ENCODE assay signal across 10 cellular contexts in genomic region chr13:45512148-45512498, GRCh38. TPM values are rescaled to one million over a fixed set of nuclear protein-coding genes. Genes with fewer than 3 reads are reported as not detected.
DNase-seq lines count a peak whose midpoint lies in the region; ATAC-seq and TF ChIP-seq lines count a peak whose summit lies in the region.
"Had no signal": no experiment of that assay in that cellular context is flagged by ENCODE, and none has a peak within 500 bp of the region (broad histone marks: within the 10 kb centered on the region; RNA-seq: fewer than 3 reads in every experiment).

No MANE protein-coding gene starts in this region.

- no peak overlapping the region for H3K14ac ChIP-seq in H9 (ENCODE audit: insufficient read depth, low read length)

- H3K9me3 Mint-ChIP-seq in activated naive CD4-positive, alpha-beta T cell treated with anti-CD3 and anti-CD28 coated beads, Interleukin-2, amount 50 U/mL, for 72 hours, result no peaks in the 10 kb centered on the region
- no peaks in the 10 kb centered on the region for H3K9me3 Mint-ChIP-seq in H9

- H2AK5ac ChIP-seq in H9 (ENCODE audit: insufficient read length, low read length), result no peak overlapping the region

- no peaks in the 10 kb centered on the region for H3K79me1 ChIP-seq in H9 (ENCODE audit: insufficient read depth, low read depth, low read length, poor library complexity, severe bottlenecking)

- H3K36me3 Mint-ChIP-seq in activated naive CD4-positive, alpha-beta T cell treated with anti-CD3 and anti-CD28 coated beads, Interleukin-2, amount 50 U/mL, for 72 hours, result peaks cover 0 to 16% of the 10 kb centered on the region in 2 donors
- H3K36me3 Mint-ChIP-seq in H9 (ENCODE audit: insufficient read depth in 1 of 3, low read depth in 3 of 3), result peaks cover 12 to 44% (median 43%) of the 10 kb centered on the region in 3 experiments; a peak in 6 of 7 replicates

- H3T11ph ChIP-seq in H9 (ENCODE audit: low read length), result no peak overlapping the region

- H3K4me2 ChIP-seq in smooth muscle cell, result no peak overlapping the region
- H3K4me2 ChIP-seq in H9 (ENCODE audit: insufficient read depth, insufficient read length, low read length), result no peak overlapping the region

- TF ChIP-seq CTCF in RWPE2 (IDR thresholded peaks at IDR 0.05; ENCODE audit: poor library complexity, severe bottlenecking), result no peak
- TF ChIP-seq CTCF in dorsolateral prefrontal cortex (IDR thresholded peaks at IDR 0.05 in 54 of 56, conservative IDR thresholded peaks at IDR 0.05 in 2 of 56; ENCODE audit: low read depth in 1 of 56, partially characterized antibody in 56 of 56), result no peak
- no peak for TF ChIP-seq CTCF in smooth muscle cell (IDR thresholded peaks at IDR 0.05; ENCODE audit: borderline replicate concordance, insufficient read depth, poor library complexity, severe bottlenecking)
- TF ChIP-seq CTCF in adrenal gland (IDR thresholded peaks at IDR 0.05), result no peak
- no peak for TF ChIP-seq CTCF in H9 (conservative IDR thresholded peaks at IDR 0.05)

- no peak for DNase-seq in activated naive CD4-positive, alpha-beta T cell treated with anti-CD3 and anti-CD28 coated beads, Interleukin-2, amount 50 U/mL, for 72 hours (ENCODE audit: low spot score in 2 of 2)
- no peak for DNase-seq in activated naive CD4-positive, alpha-beta T cell treated with Interleukin-2 at 50 U/mL for 16 hours
- DNase-seq in RWPE2 (ENCODE audit: low spot score) (no peak), dorsolateral prefrontal cortex (no peak), smooth muscle cell (lab: John Stamatoyannopoulos, UW; ENCODE audit: unreplicated experiment) (no peak), adrenal gland (no peak), H9 (no peak)
- DNase-seq: gastrocnemius medialis, ovary had no signal

- peaks cover 11% of the 10 kb centered on the region for H3F3A ChIP-seq in smooth muscle cell (ENCODE audit: low read depth)

- H2BK12ac ChIP-seq in H9 (ENCODE audit: insufficient read length, low read depth, low read length), result no peak overlapping the region

- no peak overlapping the region for H4K5ac ChIP-seq in H9 (ENCODE audit: insufficient read length, low read depth, low read length)

- peak; percentile 22 to 49 for ATAC-seq in activated naive CD4-positive, alpha-beta T cell treated with anti-CD3 and anti-CD28 coated beads, Interleukin-2, amount 50 U/mL, for 72 hours
- ATAC-seq in RWPE2 (ENCODE audit: low read depth), result peak; percentile 33; the same call in 1 of the 3 replicates
- no peak for ATAC-seq in HG03469 (IDR thresholded peaks at IDR 0.05; ENCODE audit: unreplicated experiment)

- H3K27ac Mint-ChIP-seq in activated naive CD4-positive, alpha-beta T cell treated with anti-CD3 and anti-CD28 coated beads, Interleukin-2, amount 50 U/mL, for 72 hours, result no peak overlapping the region
- H3K27ac Mint-ChIP-seq in H9, result no peak overlapping the region

- H3K27me3 Mint-ChIP-seq in H9 (ENCODE audit: low read depth), result no peaks in the 10 kb centered on the region

- no peak overlapping the region for H3K18ac ChIP-seq in H9 (ENCODE audit: insufficient read length, low read depth, low read length)

- peaks cover 11 to 14% of the 10 kb centered on the region in 2 experiments for H3K4me1 Mint-ChIP-seq in H9

- H3K56ac ChIP-seq in H9 (ENCODE audit: insufficient read length, low read depth, low read length), result no peak overlapping the region

- no peak overlapping the region for H3K4me3 ChIP-seq in RWPE2 (ENCODE audit: severe bottlenecking)
- H3K4me3 ChIP-seq in dorsolateral prefrontal cortex, result no peak overlapping the region
- H3K4me3 ChIP-seq in smooth muscle cell, result no peak overlapping the region
- H3K4me3 ChIP-seq in adrenal gland, result no peak overlapping the region
- H3K4me3 ChIP-seq: gastrocnemius medialis, ovary had no signal

- no peak overlapping the region for H2BK120ac ChIP-seq in H9 (ENCODE audit: low read depth, low read length, poor library complexity, severe bottlenecking)

- no peak overlapping the region for H2BK15ac ChIP-seq in H9 (ENCODE audit: low read depth, low read length)

- H3K4ac ChIP-seq in H9 (ENCODE audit: low read depth, low read length), result no peak overlapping the region

- no peak overlapping the region for H3K23ac ChIP-seq in H9 (ENCODE audit: insufficient read length, low read depth, low read length)

- H3K79me2 ChIP-seq in smooth muscle cell (ENCODE audit: low read depth) (no peaks in the 10 kb centered on the region), H9 (ENCODE audit: insufficient read depth, low read length) (no peaks in the 10 kb centered on the region)

- no peaks in the 10 kb centered on the region for H3K9me3 ChIP-seq in RWPE2 (ENCODE audit: severe bottlenecking)
- H3K9me3 ChIP-seq in smooth muscle cell (replicated peaks; ENCODE audit: low read depth), result no peaks in the 10 kb centered on the region
- H3K9me3 ChIP-seq in adrenal gland (replicated peaks in 1 of 3), result no peaks in the 10 kb centered on the region
- no peaks in the 10 kb centered on the region for H3K9me3 ChIP-seq in H9 (ENCODE audit: control insufficient read depth, low read depth, low read length)
- H3K9me3 ChIP-seq: gastrocnemius medialis, ovary had no signal

- peaks cover 77% of the 10 kb centered on the region for H3K36me3 ChIP-seq in RWPE2 (ENCODE audit: low read depth)
- H3K36me3 ChIP-seq in smooth muscle cell (ENCODE audit: low read depth), result peaks cover 26% of the 10 kb centered on the region
- peaks cover 0 to 74% of the 10 kb centered on the region in 2 donors for H3K36me3 ChIP-seq in adrenal gland (replicated peaks in 1 of 2)
- H3K36me3 ChIP-seq: ovary had no signal

- no peak overlapping the region for H3K4me3 Mint-ChIP-seq in H9

- no peak overlapping the region for H2AFZ ChIP-seq in smooth muscle cell (ENCODE audit: low read depth)
- no peak overlapping the region for H2AFZ ChIP-seq in H9 (ENCODE audit: low read length)

- no peak overlapping the region for H2BK20ac ChIP-seq in H9 (ENCODE audit: low read depth, low read length, poor library complexity, severe bottlenecking)

- no peak for TF ChIP-seq POLR2A in adrenal gland (IDR thresholded peaks at IDR 0.05)

- H3K27me3 ChIP-seq in RWPE2 (ENCODE audit: insufficient read depth, poor library complexity, severe bottlenecking), result no peaks in the 10 kb centered on the region
- no peaks in the 10 kb centered on the region for H3K27me3 ChIP-seq in dorsolateral prefrontal cortex
- no peaks in the 10 kb centered on the region for H3K27me3 ChIP-seq in smooth muscle cell (ENCODE audit: low read depth)
- H3K27me3 ChIP-seq in adrenal gland, result no peaks in the 10 kb centered on the region
- H3K27me3 ChIP-seq in H9 (ENCODE audit: insufficient read depth, low read length), result no peaks in the 10 kb centered on the region
- H3K27me3 ChIP-seq: gastrocnemius medialis, ovary had no signal

- H3K9ac ChIP-seq in smooth muscle cell (ENCODE audit: low read depth), result no peak overlapping the region
- no peak overlapping the region for H3K9ac ChIP-seq in H9 (ENCODE audit: extremely low read depth, insufficient read length, low read length)

- WGBS in smooth muscle cell (ENCODE audit: low lambda C conversion rate), result 86% methylated on average over 1 of the region's 1 CpG
- 50 to 77% (median 70%) methylated on average over 1 of the region's 1 CpG for WGBS in adrenal gland, 4 donors
- no CpG with 5 or more reads among the region's 1 CpG for WGBS in H9 (ENCODE audit: extremely low coverage, insufficient read length, low lambda C conversion rate)

- peaks cover 7% of the 10 kb centered on the region for H3K4me1 ChIP-seq in RWPE2 (ENCODE audit: insufficient read depth, poor library complexity, severe bottlenecking)
- H3K4me1 ChIP-seq in smooth muscle cell (ENCODE audit: low read depth), result peaks cover 11% of the 10 kb centered on the region
- H3K4me1 ChIP-seq in adrenal gland (replicated peaks in 1 of 2), result peaks cover 0 to 6% of the 10 kb centered on the region in 2 donors
- H3K4me1 ChIP-seq in H9 (ENCODE audit: insufficient read depth, low read length), result no peaks in the 10 kb centered on the region
- H3K4me1 ChIP-seq: gastrocnemius medialis had no signal

- H4K20me1 ChIP-seq in smooth muscle cell (ENCODE audit: low read depth) (peaks cover 57% of the 10 kb centered on the region), H9 (ENCODE audit: control insufficient read depth, insufficient read depth, insufficient read length) (no peaks in the 10 kb centered on the region)

- H4K91ac ChIP-seq in H9 (ENCODE audit: insufficient read length, low read depth, low read length), result no peak overlapping the region

- H2BK5ac ChIP-seq in H9 (ENCODE audit: insufficient read length, low read length), result no peak overlapping the region

- no peak overlapping the region for H4K8ac ChIP-seq in H9 (replicated peaks; ENCODE audit: insufficient read length, low read depth, low read length)

- H3K27ac ChIP-seq in RWPE2 (ENCODE audit: poor library complexity, severe bottlenecking) (peak overlapping the region; percentile 48), dorsolateral prefrontal cortex (peak overlapping the region in 30 of 59 donors; percentile 0 to 73 (median 40)), smooth muscle cell (ENCODE audit: low read depth) (peak overlapping the region; percentile 29), adrenal gland (no peak overlapping the region), H9 (ENCODE audit: insufficient read length, low read depth, low read length) (no peak overlapping the region)
- H3K27ac ChIP-seq: gastrocnemius medialis, ovary had no signal

- no peaks in the 10 kb centered on the region for H3K23me2 ChIP-seq in H9 (ENCODE audit: insufficient read length, low read depth, low read length, poor library complexity, severe bottlenecking)

- intact Hi-C loops in dorsolateral prefrontal cortex (cut with DNase I), result no loop called here
- intact Hi-C loops in adrenal gland (cut with DNase I), result no loop called here

RNA-seq across cellular contexts. Expression of gene COG3, which starts 47.4 kb away (rescaled TPM):
- 10 to 100 TPM; 18.6 to 20.6 TPM for total RNA-seq in activated naive CD4-positive, alpha-beta T cell treated with anti-CD3 and anti-CD28 coated beads, Interleukin-2, amount 50 U/mL, for 72 hours
- 10 to 100 TPM; 17.6 to 36.0 (median 27.1) TPM for total RNA-seq in dorsolateral prefrontal cortex
- 38.2 and 46.8 TPM in 2 replicates for total RNA-seq in smooth muscle cell
- polyA plus RNA-seq in smooth muscle cell, result 23.0 and 25.4 TPM in 2 replicates
- total RNA-seq in adrenal gland, result 10 to 100 TPM; 22.3 to 56.7 (median 34.0) TPM
- polyA plus RNA-seq in adrenal gland, result 10 to 100 TPM; 21.9 to 70.1 (median 32.7) TPM
- total RNA-seq in H9 (2021), result 15.6 and 16.5 TPM in 2 replicates

Comparison
In these comparisons a context has a peak if more than half of its experiments do, and no peak if none do; other contexts are left out.
1. H3K27ac ChIP-seq: peak in RWPE2 (single experiment), dorsolateral prefrontal cortex (30 of 59) and smooth muscle cell (single experiment); none in adrenal gland (0 of 5) and H9 (single experiment).